8 cellular contexts compared by ENCODE assay signal in the genomic region with DNA sequence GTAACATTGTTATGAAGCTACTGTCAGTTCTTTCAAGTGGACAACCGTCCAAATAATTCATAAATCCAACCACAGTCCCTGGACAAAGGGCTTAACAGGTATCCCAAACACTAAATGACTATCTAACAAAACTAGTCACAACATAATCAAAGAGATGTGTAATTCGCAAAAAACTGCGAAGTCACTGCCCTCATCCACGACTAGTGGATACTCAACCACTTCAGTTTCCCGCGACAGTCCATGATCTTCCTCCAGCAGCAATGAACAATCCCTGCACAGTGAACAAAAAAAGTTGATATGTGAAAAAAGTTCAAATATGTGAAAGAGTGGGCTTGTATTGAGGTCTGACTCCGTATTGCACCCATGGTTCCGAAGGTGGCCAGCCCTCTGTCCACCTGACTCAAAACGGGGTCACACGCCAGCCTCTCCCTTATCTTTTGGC. TPM values are rescaled to one million over a fixed set of nuclear protein-coding genes. Genes with fewer than 3 reads are reported as not detected.
DNase-seq lines count a peak whose midpoint lies in the region; ATAC-seq and TF ChIP-seq lines count a peak whose summit lies in the region.

No MANE protein-coding gene starts in this region.

- POLR2A ChIA-PET in AG04450 (lab: Yijun Ruan, JAX): no interaction called here

- H3K27ac ChIP-seq in AG04450 (ENCODE audit: low read depth, low read length) (no peak overlapping the region), HUES64 (ENCODE audit: low read depth, low read length) (peak overlapping the region; percentile 87), breast epithelium (peak overlapping the region; percentile 93 to 95), lower lobe of right lung (peak overlapping the region; percentile 93), urinary bladder (ENCODE audit: low read depth) (peak overlapping the region; percentile 91)

- intact Hi-C loops in breast epithelium (cut with DNase I; ENCODE audit: low total_unique reads): no loop called here
- intact Hi-C loops in lower lobe of right lung (cut with DNase I): no loop called here

- 52% methylated on average over 10 of the region's 10 CpGs for WGBS in HUES64
- 25% methylated on average over 10 of the region's 10 CpGs for WGBS in urinary bladder

- ATAC-seq in lower lobe of right lung (peak; percentile 52 to 60), HG02981 (IDR thresholded peaks at IDR 0.05; ENCODE audit: unreplicated experiment) (no peak)

- H3K9me3 ChIP-seq in AG04450 (ENCODE audit: control insufficient read depth, insufficient read depth, low read length) (no peaks in the 10 kb centered on the region; the same call in 1 of the 2 replicates), HUES64 (ENCODE audit: insufficient read depth, low read depth, low read length) (no peaks in the 10 kb centered on the region), breast epithelium (no peaks in the 10 kb centered on the region), lower lobe of right lung (no peaks in the 10 kb centered on the region)

- peaks cover 12% of the 10 kb centered on the region for H3K36me3 ChIP-seq in HUES64 (ENCODE audit: insufficient read depth, low read length)
- no peaks in the 10 kb centered on the region for H3K36me3 ChIP-seq in breast epithelium
- peaks cover 3% of the 10 kb centered on the region for H3K36me3 ChIP-seq in lower lobe of right lung
- peaks cover 2% of the 10 kb centered on the region for H3K36me3 ChIP-seq in urinary bladder (ENCODE audit: insufficient read depth)

- H3K27me3 ChIP-seq in AG04450 (ENCODE audit: control insufficient read depth, insufficient read depth, low read length) (no peaks in the 10 kb centered on the region), HUES64 (ENCODE audit: insufficient read depth, low read length) (no peaks in the 10 kb centered on the region), breast epithelium (no peaks in the 10 kb centered on the region), lower lobe of right lung (ENCODE audit: low read depth) (no peaks in the 10 kb centered on the region)

- DNase-seq in AG04450 (ENCODE audit: low read depth, low spot score) (no peak), breast epithelium (ENCODE audit: low spot score in 2 of 2) (no peak), lower lobe of right lung (no peak), HK-2 (ENCODE audit: unreplicated experiment) (no peak), NCI-H1436 (lab: John Stamatoyannopoulos, UW) (no peak)

- no peak for TF ChIP-seq CTCF in AG04450 (IDR thresholded peaks at IDR 0.05; ENCODE audit: low read depth, low read length)
- TF ChIP-seq CTCF in breast epithelium (IDR thresholded peaks at IDR 0.05): no peak
- TF ChIP-seq CTCF in lower lobe of right lung (IDR thresholded peaks at IDR 0.05): no peak

- H3K4me3 ChIP-seq in AG04450 (ENCODE audit: low read depth, low read length) (peak overlapping the region; percentile 87), HUES64 (ENCODE audit: low read length) (peak overlapping the region; percentile 97), breast epithelium (peak overlapping the region; percentile 93 to 97 (median 97)), lower lobe of right lung (peak overlapping the region; percentile 88), urinary bladder (ENCODE audit: low read depth, low read length) (peak overlapping the region; percentile 90)

- peaks cover 27% of the 10 kb centered on the region; the same call in 1 of the 2 replicates for H3K4me1 ChIP-seq in HUES64 (ENCODE audit: insufficient read depth, low read length)
- H3K4me1 ChIP-seq in breast epithelium: peaks cover 0 to 8% of the 10 kb centered on the region in 2 donors
- H3K4me1 ChIP-seq in lower lobe of right lung: peaks cover 49% of the 10 kb centered on the region
- peaks cover 1% of the 10 kb centered on the region for H3K4me1 ChIP-seq in urinary bladder (ENCODE audit: insufficient read depth)

- TF ChIP-seq POLR2A in breast epithelium (IDR thresholded peaks at IDR 0.05): no peak

- CTCF ChIA-PET in AG04450 (lab: Charles Lee): interaction anchor here (1.0 kb wide), 1 partner anchor 250 kb away, joined by 5 read pairs; no protein-coding TSS in a partner anchor

- H3K9ac ChIP-seq in HUES64 (ENCODE audit: low read depth, low read length): peak overlapping the region; percentile 98

RNA-seq across cellular contexts. Expression of a gene that starts 0.3 kb away (rescaled TPM):
- polyA plus RNA-seq in AG04450 (2011; rRNA removed): 4.4 and 6.3 TPM in 2 replicates
- 2.3 and 4.1 TPM in 2 replicates for polyA minus RNA-seq in AG04450 (2011; rRNA and poly(A)+ RNA removed)
- polyA plus RNA-seq in HUES64 (2013, experiment 1 of 2): 10.8 TPM
- 11.7 TPM for polyA plus RNA-seq in HUES64 (2013, experiment 2 of 2)
- total RNA-seq in breast epithelium: 1 to 10 TPM; 4.0 to 7.5 (median 4.3) TPM
- total RNA-seq in lower lobe of right lung: 7.1 TPM
- total RNA-seq in urinary bladder: 14.8 TPM
- polyA plus RNA-seq in urinary bladder: 3.8 TPM

RNA-seq across cellular contexts. Expression of a gene that starts 0.9 kb away (rescaled TPM):
- 6.8 and 7.6 TPM in 2 replicates for polyA plus RNA-seq in AG04450 (2011; rRNA removed)
- 12.4 and 18.3 TPM in 2 replicates for polyA minus RNA-seq in AG04450 (2011; rRNA and poly(A)+ RNA removed)
- 10.3 TPM for polyA plus RNA-seq in HUES64 (2013, experiment 1 of 2)
- polyA plus RNA-seq in HUES64 (2013, experiment 2 of 2): 10.4 TPM
- total RNA-seq in breast epithelium: 10 to 100 TPM; 36.4 to 84.3 (median 56.0) TPM
- total RNA-seq in lower lobe of right lung: 43.6 TPM
- total RNA-seq in urinary bladder: 50.6 TPM
- 6.7 TPM for polyA plus RNA-seq in urinary bladder
